In genomic region chr9:36154213-36154952, GRCh38 we compare ENCODE assay signal across 8 cellular contexts. TPM values are rescaled to one million over a fixed set of nuclear protein-coding genes. Genes with fewer than 3 reads are reported as not detected.
A peak's percentile ranks its signal among the peaks of the same experiment; 100 is the strongest.
DNase-seq lines count a peak whose midpoint lies in the region; ATAC-seq lines count a peak whose summit lies in the region.

No MANE protein-coding gene starts in this region.

- H3K4me3 ChIP-seq in thymus (ENCODE audit: low read length): no peak overlapping the region

- peak in 9 of 14 donors; percentile 15 to 46 (median 34) for DNase-seq in C1 segment of cervical spinal cord (lab: John Stamatoyannopoulos, UW)
- peak; percentile 65 for DNase-seq in NCI-H2227 (lab: John Stamatoyannopoulos, UW; ENCODE audit: unreplicated experiment)
- DNase-seq in cerebellar cortex (ENCODE audit: low spot score): peak; percentile 47
- peak; percentile 79 for DNase-seq in medulla oblongata (ENCODE audit: extremely low spot score)
- DNase-seq in cerebellar nuclear complex (lab: John Stamatoyannopoulos, UW): no peak

- peaks cover 1% of the 10 kb centered on the region for H3K9me3 ChIP-seq in thymus (ENCODE audit: control insufficient read depth)

- ATAC-seq in GM18907 (IDR thresholded peaks at IDR 0.05; ENCODE audit: unreplicated experiment) (no peak), HG03571 (IDR thresholded peaks at IDR 0.05; ENCODE audit: unreplicated experiment) (no peak)

- no peaks in the 10 kb centered on the region for H3K27me3 ChIP-seq in thymus (ENCODE audit: control insufficient read depth, insufficient read depth)

- H3K36me3 ChIP-seq in thymus (ENCODE audit: control insufficient read depth, insufficient read depth): no peaks in the 10 kb centered on the region

- 54% methylated on average over 13 of the region's 13 CpGs for WGBS in thymus

- peak overlapping the region; percentile 52 for H3K27ac ChIP-seq in thymus (ENCODE audit: low read depth)

- peaks cover 28% of the 10 kb centered on the region for H3K4me1 ChIP-seq in thymus (ENCODE audit: control insufficient read depth, insufficient read depth, low read length)

RNA-seq across cellular contexts. Expression of gene CCIN, which starts 14.8 kb away (rescaled TPM):
- polyA plus RNA-seq in thymus: 0.05 TPM

RNA-seq across cellular contexts. Expression of gene GLIPR2, which starts 17.9 kb away (rescaled TPM):
- 27.0 TPM for polyA plus RNA-seq in thymus

RNA-seq across cellular contexts. Expression of gene CLTA, which starts 36.3 kb away (rescaled TPM):
- 131 TPM for polyA plus RNA-seq in thymus

Comparison
In these comparisons a context has a peak if more than half of its experiments do, and no peak if none do; other contexts are left out.
1. DNase-seq: peak in C1 segment of cervical spinal cord (9 of 14), NCI-H2227 (single experiment), cerebellar cortex (single experiment) and medulla oblongata (single experiment); none in cerebellar nuclear complex (0 of 2).